In the genomic region with DNA sequence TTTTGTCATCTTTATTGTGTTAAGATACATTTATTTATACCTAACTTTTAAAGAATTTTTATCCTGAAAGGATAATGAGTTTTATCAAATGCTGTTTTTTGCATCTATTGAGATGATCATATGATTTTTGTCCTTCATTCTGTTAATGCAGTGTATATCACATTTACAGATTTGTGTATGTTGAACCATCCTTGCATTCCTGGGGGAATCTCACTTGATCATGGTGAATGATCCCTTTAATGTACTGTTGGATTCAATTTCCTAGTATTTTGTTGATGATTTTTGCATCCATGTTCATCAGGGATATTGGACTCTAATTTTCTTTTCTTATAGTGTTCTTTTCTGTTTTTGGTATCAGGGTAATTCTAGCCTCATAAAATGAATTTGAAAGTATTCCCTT, we compare ENCODE assay signal across 32 cellular contexts. TPM values are rescaled to one million over a fixed set of nuclear protein-coding genes. Genes with fewer than 3 reads are reported as not detected.
"Had no signal": no experiment of that assay in that cellular context is flagged by ENCODE, and none has a peak within 500 bp of the region (broad histone marks: within the 10 kb centered on the region; RNA-seq: fewer than 3 reads in every experiment).

No MANE protein-coding gene starts in this region.

- H3K27me3 ChIP-seq: stomach, suprapubic skin, testis, thyroid gland, tibial artery, tibial nerve, transverse colon, upper lobe of left lung, upper lobe of right lung, uterus, vagina had no signal

- H3K27ac Mint-ChIP-seq: stimulated activated effector memory CD8-positive, alpha-beta T cell treated with anti-CD3 and anti-CD28 coated beads, Interleukin-12 subunit alpha, Interleukin-12 subunit beta, amount 100 ng/mL, for 72 hours; stimulated activated memory B cell treated with anti-CD40 and anti-IgM and Interleukin-4, amounts not matched to agents 10 μg/mL and 1 μg/mL and 100 μg/mL, for 72 hours; stimulated activated naive B cell treated with anti-CD40 and anti-IgM and Interleukin-4, amounts not matched to agents 10 μg/mL and 1 μg/mL and 100 μg/mL, for 72 hours; stimulated activated naive CD8-positive, alpha-beta T cell treated with anti-CD3 and anti-CD28 coated beads, Interleukin-15, amount 100 ng/mL, for 72 hours; stimulated activated naive CD8-positive, alpha-beta T cell treated with anti-CD3 and anti-CD28 coated beads, Interleukin-15, Interleukin-2, amounts not matched to agents 100 ng/mL and 50 ng/mL, for 24 hours; type B pancreatic cell had no signal

- H3K4me3 ChIP-seq: stomach, suprapubic skin, testis, thoracic aorta, thyroid gland, tibial artery, tibial nerve, transverse colon, upper lobe of left lung, upper lobe of right lung, uterus, vagina had no signal

- H3K9me3 ChIP-seq: testis, thyroid gland, vagina had no signal

- H3K4me1 ChIP-seq: stomach, suprapubic skin, testis, thyroid gland, tibial artery, tibial nerve, upper lobe of left lung, upper lobe of right lung, uterus, vagina had no signal

- FAIRE-seq: urothelium cell line had no signal

- H3K27me3 Mint-ChIP-seq: type B pancreatic cell had no signal

- ATAC-seq: stimulated activated effector memory CD8-positive, alpha-beta T cell treated with anti-CD3 and anti-CD28 coated beads, Interleukin-12 subunit alpha, Interleukin-12 subunit beta, amount 100 ng/mL, for 72 hours; stimulated activated memory B cell treated with anti-CD40 and anti-IgM and Interleukin-4, amounts not matched to agents 10 μg/mL and 1 μg/mL and 100 μg/mL, for 72 hours; stimulated activated naive B cell treated with anti-CD40 and anti-IgM and Interleukin-4, amounts not matched to agents 10 μg/mL and 1 μg/mL and 100 μg/mL, for 72 hours; stimulated activated naive CD8-positive, alpha-beta T cell treated with anti-CD3 and anti-CD28 coated beads, Interleukin-15, amount 100 ng/mL, for 72 hours; stimulated activated naive CD8-positive, alpha-beta T cell treated with anti-CD3 and anti-CD28 coated beads, Interleukin-15, Interleukin-2, amounts not matched to agents 100 U/mL and 50 U/mL, for 24 hours; upper lobe of right lung had no signal

- H3K36me3 Mint-ChIP-seq: stimulated activated effector memory CD8-positive, alpha-beta T cell treated with anti-CD3 and anti-CD28 coated beads, Interleukin-12 subunit alpha, Interleukin-12 subunit beta, amount 100 ng/mL, for 72 hours had no signal

- H3K4me3 Mint-ChIP-seq: stimulated activated effector memory CD8-positive, alpha-beta T cell treated with anti-CD3 and anti-CD28 coated beads, Interleukin-12 subunit alpha, Interleukin-12 subunit beta, amount 100 ng/mL, for 72 hours; stimulated activated memory B cell treated with anti-CD40 and anti-IgM and Interleukin-4, amounts not matched to agents 10 μg/mL and 1 μg/mL and 100 μg/mL, for 72 hours; stimulated activated naive B cell treated with anti-CD40 and anti-IgM and Interleukin-4, amounts not matched to agents 10 μg/mL and 1 μg/mL and 100 μg/mL, for 72 hours; stimulated activated naive CD8-positive, alpha-beta T cell treated with anti-CD3 and anti-CD28 coated beads, Interleukin-15, amount 100 ng/mL, for 72 hours; stimulated activated naive CD8-positive, alpha-beta T cell treated with anti-CD3 and anti-CD28 coated beads, Interleukin-15, Interleukin-2, amounts not matched to agents 100 ng/mL and 50 ng/mL, for 24 hours; type B pancreatic cell had no signal

- H3K27ac ChIP-seq: stomach, suprapubic skin, testis, thoracic aorta, thyroid gland, tibial artery, tibial nerve, transverse colon, upper lobe of left lung, upper lobe of right lung, uterus, vagina had no signal

- H3K36me3 ChIP-seq: stomach, suprapubic skin, thoracic aorta, thyroid gland, tibial nerve, transverse colon, upper lobe of left lung, upper lobe of right lung, uterus, vagina had no signal

- DNase-seq: stimulated activated CD4-positive, alpha-beta T cell treated with anti-CD3 and anti-CD28 coated beads, Interleukin-2, amount 100 ng/mL, for 48 hours; stimulated activated CD4-positive, alpha-beta T cell treated with anti-CD3 and anti-CD28 coated beads, Interleukin-4, amount 100 ng/mL, for 1 hour; stimulated activated CD4-positive, alpha-beta T cell treated with anti-CD3 and anti-CD28 coated beads, Interleukin-4, amount 100 ng/mL, for 24 hours; stimulated activated CD4-positive, alpha-beta T cell treated with anti-CD3 and anti-CD28 coated beads, Interleukin-4, amount 100 ng/mL, for 4 hours; stimulated activated CD8-positive, alpha-beta memory T cell treated with anti-CD3 and anti-CD28 coated beads, Interleukin-4, amount 100 ng/mL, for 48 hours; stimulated activated naive B cell treated with anti-CD40 and anti-IgM and Interleukin-4, amounts not matched to agents 10 μg/mL and 1 μg/mL and 100 μg/mL, for 72 hours; stimulated activated naive CD4-positive, alpha-beta T cell; stimulated activated naive CD4-positive, alpha-beta T cell treated with Interleukin-2 at 50 U/mL for 16 hours; stimulated activated naive CD8-positive, alpha-beta T cell treated with anti-CD3 and anti-CD28 coated beads, Interleukin-15, amount 100 ng/mL, for 72 hours; stimulated activated naive CD8-positive, alpha-beta T cell treated with anti-CD3 and anti-CD28 coated beads, Interleukin-15, Interleukin-2, amounts not matched to agents 100 U/mL and 50 U/mL, for 24 hours; stomach; substantia nigra; testis; thyroid gland; tibial artery; transverse colon; trophoblast cell; upper lobe of left lung; upper lobe of right lung; uterus had no signal

- H3K4me1 Mint-ChIP-seq: stimulated activated effector memory CD8-positive, alpha-beta T cell treated with anti-CD3 and anti-CD28 coated beads, Interleukin-12 subunit alpha, Interleukin-12 subunit beta, amount 100 ng/mL, for 72 hours; stimulated activated memory B cell treated with anti-CD40 and anti-IgM and Interleukin-4, amounts not matched to agents 10 μg/mL and 1 μg/mL and 100 μg/mL, for 72 hours; stimulated activated naive B cell treated with anti-CD40 and anti-IgM and Interleukin-4, amounts not matched to agents 10 μg/mL and 1 μg/mL and 100 μg/mL, for 72 hours; stimulated activated naive CD8-positive, alpha-beta T cell treated with anti-CD3 and anti-CD28 coated beads, Interleukin-15, amount 100 ng/mL, for 72 hours had no signal

RNA-seq across cellular contexts. Expression of a gene that starts 51.1 kb away (rescaled TPM):
- total RNA-seq: stomach, subcutaneous adipose tissue, suprapubic skin, thoracic aorta, thyroid gland, tibial nerve, transverse colon, upper lobe of left lung, upper lobe of right lung, ureter, urinary bladder, vagina had no signal
- polyA plus RNA-seq: stomach had no signal
